Comparison of ENCODE assay signal across 8 cellular contexts in the genomic region with DNA sequence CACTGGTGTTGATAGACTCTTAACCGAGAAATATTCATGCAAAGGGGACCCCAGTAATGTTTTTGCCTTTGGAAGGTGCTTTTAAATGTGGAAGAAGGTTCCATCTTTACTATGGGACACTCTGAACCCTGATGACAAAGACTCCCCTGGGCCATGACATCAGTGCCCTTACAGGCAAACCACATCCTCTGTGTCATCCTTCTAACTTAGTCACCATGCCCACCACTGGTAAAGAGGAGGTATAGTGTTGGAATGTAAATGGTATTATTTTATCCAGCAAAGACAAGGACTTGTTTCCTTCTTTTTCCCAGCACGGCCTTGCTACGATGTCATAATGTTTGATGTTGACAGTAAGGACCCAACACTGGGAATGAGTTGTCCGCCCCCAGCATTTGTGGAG. TPM values are rescaled to one million over a fixed set of nuclear protein-coding genes. Genes with fewer than 3 reads are reported as not detected.
DNase-seq lines count a peak whose midpoint lies in the region; ATAC-seq and TF ChIP-seq lines count a peak whose summit lies in the region.

No MANE protein-coding gene starts in this region.

- no peaks in the 10 kb centered on the region for H3K27me3 Mint-ChIP-seq in nephron progenitor cell (ENCODE audit: low read depth, poor library complexity)

- 80 to 99% (median 94%) methylated on average over 4 of the region's 4 CpGs for WGBS in stomach, 5 donors
- WGBS in transverse colon (ENCODE audit: low coverage in 1 of 2), 2 donors, result 92% methylated on average over 2 to 4 of the region's 4 CpGs

- TF ChIP-seq POLR2A in stomach (IDR thresholded peaks at IDR 0.05) (no peak), transverse colon (IDR thresholded peaks at IDR 0.05) (no peak)

- no peaks in the 10 kb centered on the region for H3K27me3 ChIP-seq in SJSA1 (replicated peaks)
- H3K27me3 ChIP-seq in adipocyte (replicated peaks; ENCODE audit: control insufficient read depth, insufficient read depth, low read length), result no peaks in the 10 kb centered on the region
- no peaks in the 10 kb centered on the region for H3K27me3 ChIP-seq in stomach
- H3K27me3 ChIP-seq in transverse colon, result no peaks in the 10 kb centered on the region

- no peak overlapping the region for H3K9ac ChIP-seq in adipocyte (ENCODE audit: low read length)

- in situ Hi-C loops in transverse colon (cut with MboI; ENCODE audit: low pct_ligation_motif_present in 1 of 4, low pct_unique_long_range_greater_than_20kb in 1 of 4, low sequenced_read_pairs in 3 of 4), result loop anchor here in 1 of 4 donors (25.0 kb wide), 1 partner anchor 643 kb away; a partner anchor contains a TSS

- TF ChIP-seq CTCF in stomach (IDR thresholded peaks at IDR 0.05) (no peak), transverse colon (IDR thresholded peaks at IDR 0.05) (no peak), nephron progenitor cell (IDR thresholded peaks at IDR 0.05) (no peak)

- no peaks in the 10 kb centered on the region for H3K9me3 Mint-ChIP-seq in nephron progenitor cell

- H3K9me3 ChIP-seq in SJSA1 (replicated peaks) (no peaks in the 10 kb centered on the region), adipocyte (ENCODE audit: control insufficient read depth, low read length) (no peaks in the 10 kb centered on the region), stomach (no peaks in the 10 kb centered on the region), transverse colon (no peaks in the 10 kb centered on the region)

- no peak overlapping the region for H3K27ac Mint-ChIP-seq in nephron progenitor cell

- DNase-seq in GM04503 (ENCODE audit: low read depth) (peak; percentile 56), SJSA1 (ENCODE audit: low read depth in 1 of 2, low spot score in 2 of 2) (peak; percentile 59 to 77), adipocyte (ENCODE audit: low read depth) (peak; percentile 17), stomach (no peak), transverse colon (no peak), nephron progenitor cell (no peak)
- DNase-seq in stimulated activated CD4-positive, alpha-beta T cell treated with anti-CD3 and anti-CD28 coated beads, Interleukin-15, amount 100 ng/mL, for 48 hours (ENCODE audit: low read depth in 2 of 2), result peak; percentile 29 to 52

- H3K27ac ChIP-seq in SJSA1, result peak overlapping the region; percentile 65
- no peak overlapping the region for H3K27ac ChIP-seq in stomach
- H3K27ac ChIP-seq in transverse colon, result no peak overlapping the region

- ATAC-seq in GM18873 (IDR thresholded peaks at IDR 0.05; ENCODE audit: low FRiP score, unreplicated experiment), result no peak

- H3K36me3 ChIP-seq in SJSA1 (peaks cover 82% of the 10 kb centered on the region), adipocyte (ENCODE audit: control insufficient read depth, insufficient read depth, low read length, severe bottlenecking) (peaks cover 66% of the 10 kb centered on the region), stomach (peaks cover 55 to 98% (median 97%) of the 10 kb centered on the region in 4 donors), transverse colon (peaks cover 0 to 62% (median 27%) of the 10 kb centered on the region in 4 donors)

- peaks cover 11% of the 10 kb centered on the region for H3K4me1 ChIP-seq in SJSA1 (replicated peaks)
- H3K4me1 ChIP-seq in adipocyte (ENCODE audit: control insufficient read depth, insufficient read depth, low read length), result peaks cover 25% of the 10 kb centered on the region
- peaks cover 0 to 8% (median 1%) of the 10 kb centered on the region in 4 donors for H3K4me1 ChIP-seq in stomach
- no peaks in the 10 kb centered on the region for H3K4me1 ChIP-seq in transverse colon

- intact Hi-C loops in stomach (cut with DNase I; ENCODE audit: low total_unique reads), result no loop called here
- intact Hi-C loops in transverse colon (cut with DNase I; ENCODE audit: low total_unique reads), result no loop called here

- no peak for TF ChIP-seq EP300 in stomach (IDR thresholded peaks at IDR 0.05)
- no peak for TF ChIP-seq EP300 in transverse colon (IDR thresholded peaks at IDR 0.05; ENCODE audit: low read depth)

- H3K4me3 ChIP-seq in SJSA1 (no peak overlapping the region), adipocyte (ENCODE audit: low read length) (peak overlapping the region; percentile 20), stomach (no peak overlapping the region), transverse colon (no peak overlapping the region)

- peaks cover 3% of the 10 kb centered on the region for H3K4me1 Mint-ChIP-seq in nephron progenitor cell

- H3K36me3 Mint-ChIP-seq in nephron progenitor cell (ENCODE audit: low read depth), result peaks cover 64% of the 10 kb centered on the region

- H3K4me3 Mint-ChIP-seq in nephron progenitor cell, result no peak overlapping the region

RNA-seq across cellular contexts. Expression of a gene that starts 12.6 kb away (rescaled TPM):
- total RNA-seq in SJSA1 (2014; rRNA removed; shearing (Covaris generic)), result 15.1 and 26.5 TPM in 2 replicates
- total RNA-seq in stomach (100 to 1,000 TPM in 1 of 5 donors, 10 to 100 TPM in 2, 1 to 10 TPM in 2; 1.8 to 101 (median 15.8) TPM), transverse colon (10 to 100 TPM; 10.5 to 80.8 (median 25.8) TPM)
- polyA plus RNA-seq in stomach, result 10 to 100 TPM; 11.1 to 15.8 (median 13.0) TPM

RNA-seq across cellular contexts. Expression of a gene that starts 47.2 kb away (rescaled TPM):
- 1.3 and 1.7 TPM in 2 replicates for total RNA-seq in SJSA1 (2014; rRNA removed; shearing (Covaris generic))
- total RNA-seq in stomach (10 to 100 TPM in 1 of 5 donors, 1 to 10 TPM in 3, under 1 TPM in 1; 0.58 to 13.8 (median 3.8) TPM), transverse colon (1 to 10 TPM in 2 of 4 donors, not detected in 2; 2.7 to 3.3 TPM)
- polyA plus RNA-seq in stomach, result 1 to 10 TPM in 2 of 3 donors, under 1 TPM in 1; 0.70 to 2.6 (median 1.4) TPM

RNA-seq across cellular contexts. Expression of a gene that starts 52.2 kb away (rescaled TPM):
- 4.2 and 8.5 TPM in 2 replicates for total RNA-seq in SJSA1 (2014; rRNA removed; shearing (Covaris generic))
- total RNA-seq in stomach (10 to 100 TPM in 1 of 5 donors, 1 to 10 TPM in 4; 3.5 to 23.7 (median 7.5) TPM), transverse colon (10 to 100 TPM in 1 of 4 donors, 1 to 10 TPM in 3; 6.0 to 14.3 (median 9.4) TPM)
- 1 to 10 TPM; 6.1 to 9.3 (median 6.9) TPM for polyA plus RNA-seq in stomach

Comparison
In these comparisons a context has a peak if more than half of its experiments do, and no peak if none do; other contexts are left out.
1. DNase-seq: peak in GM04503 (single experiment), SJSA1 (2 of 2), adipocyte (single experiment) and stimulated activated CD4-positive, alpha-beta T cell treated with anti-CD3 and anti-CD28 coated beads, Interleukin-15, amount 100 ng/mL, for 48 hours (2 of 2); none in stomach (single experiment), transverse colon (single experiment) and nephron progenitor cell (single experiment).